In the genomic region with DNA sequence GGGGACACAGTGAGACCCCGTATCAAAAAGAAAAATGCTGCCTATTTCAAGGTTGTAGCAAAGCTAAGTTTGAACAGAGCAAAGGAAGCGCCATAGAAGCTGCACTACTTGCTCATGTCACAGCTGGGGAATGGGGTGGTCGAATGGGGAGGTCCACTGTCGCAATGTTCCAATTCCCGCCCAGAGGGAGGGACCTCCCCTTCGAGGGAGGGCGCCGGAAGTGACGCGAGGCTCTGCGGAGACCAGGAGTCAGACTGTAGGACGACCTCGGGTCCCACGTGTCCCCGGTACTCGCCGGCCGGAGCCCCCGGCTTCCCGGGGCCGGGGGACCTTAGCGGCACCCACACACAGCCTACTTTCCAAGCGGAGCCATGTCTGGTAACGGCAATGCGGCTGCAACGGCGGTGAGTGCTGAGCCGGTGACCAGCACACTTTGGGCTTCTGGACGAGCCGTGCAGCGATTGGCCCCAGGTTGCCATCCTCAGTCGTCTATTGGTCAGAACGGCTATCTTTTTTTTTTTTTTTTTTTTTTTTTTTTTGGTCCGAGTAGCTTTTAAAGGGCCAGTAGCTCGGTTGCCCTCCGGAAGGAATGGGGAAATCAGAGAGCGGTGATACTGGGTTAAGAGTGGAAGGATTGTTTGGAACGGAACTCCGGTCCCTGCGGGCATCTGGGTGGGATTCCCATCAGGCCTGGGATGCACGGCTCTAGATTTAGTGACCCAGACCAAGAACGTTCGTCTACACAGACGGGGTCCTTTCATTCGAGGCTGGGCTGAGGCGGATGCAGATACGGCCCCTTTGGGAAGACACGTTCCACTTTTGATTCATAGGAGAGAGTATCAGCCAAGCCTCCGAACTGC, we compare ENCODE assay signal across 1 cellular context.
TF ChIP-seq lines count a peak whose summit lies in the region.

Gene HMBS (plus strand): TSS at position 219 of the 860 bp plus-strand sequence. CDS start 153 bp downstream, at position 372.

TF ChIP-seq in HepG2, 621 proteins besides CTCF, POLR2A, EP300 and RAD21 (continued from another document):
- TF ChIP-seq PRDM10 (CRISPR knock-in tag; IDR thresholded peaks at IDR 0.05; ENCODE audit: low read depth) (peak; percentile 29; the same call in 1 of the 2 replicates), PHB2 (IDR thresholded peaks at IDR 0.05; ENCODE audit: partially characterized antibody) (no peak), SMAD9 (CRISPR knock-in tag; IDR thresholded peaks at IDR 0.05) (no peak; the same call in 1 of the 2 replicates), ZNF3 (CRISPR knock-in tag; IDR thresholded peaks at IDR 0.05) (no peak), SIX4 (CRISPR knock-in tag; IDR thresholded peaks at IDR 0.05) (no peak), REXO4 (CRISPR knock-in tag; IDR thresholded peaks at IDR 0.05; ENCODE audit: borderline replicate concordance) (no peak), POGK (CRISPR knock-in tag; conservative IDR thresholded peaks at IDR 0.05) (peak; percentile 24; the same call in 1 of the 2 replicates), PHF21A (CRISPR knock-in tag; IDR thresholded peaks at IDR 0.05) (peak; percentile 46; the same call in 1 of the 2 replicates), FOXK2 (IDR thresholded peaks at IDR 0.05) (no peak), ZMYM4 (CRISPR knock-in tag; IDR thresholded peaks at IDR 0.05) (peak; percentile 54), DMAP1 (CRISPR knock-in tag; IDR thresholded peaks at IDR 0.05) (peak; percentile 88), SRSF4 (IDR thresholded peaks at IDR 0.05; ENCODE audit: low read depth, low read length, poor library complexity, severe bottlenecking) (no peak), KMT2A (CRISPR knock-in tag; IDR thresholded peaks at IDR 0.05) (peak; percentile 69), ZNF44 (CRISPR knock-in tag; IDR thresholded peaks at IDR 0.05) (peak; percentile 90; the same call in 1 of the 2 replicates), ZBTB8A (CRISPR knock-in tag; IDR thresholded peaks at IDR 0.05; ENCODE audit: borderline replicate concordance, low read depth) (no peak), STAT6 (CRISPR knock-in tag; IDR thresholded peaks at IDR 0.05; ENCODE audit: borderline replicate concordance) (no peak; the same call in 1 of the 2 replicates), ZNF329 (CRISPR knock-in tag; IDR thresholded peaks at IDR 0.05; ENCODE audit: low read depth) (0 out of 2 replicates have a peak, but pooled peaks have one; percentile 42), HBP1 (CRISPR knock-in tag; IDR thresholded peaks at IDR 0.05; ENCODE audit: low read depth) (peak; percentile 55; the same call in 1 of the 2 replicates), ZNF496 (CRISPR knock-in tag; IDR thresholded peaks at IDR 0.05; ENCODE audit: insufficient replicate concordance) (no peak), ELK4 (CRISPR knock-in tag; IDR thresholded peaks at IDR 0.05; ENCODE audit: borderline replicate concordance) (no peak)
- TF ChIP-seq, protein P1, sequence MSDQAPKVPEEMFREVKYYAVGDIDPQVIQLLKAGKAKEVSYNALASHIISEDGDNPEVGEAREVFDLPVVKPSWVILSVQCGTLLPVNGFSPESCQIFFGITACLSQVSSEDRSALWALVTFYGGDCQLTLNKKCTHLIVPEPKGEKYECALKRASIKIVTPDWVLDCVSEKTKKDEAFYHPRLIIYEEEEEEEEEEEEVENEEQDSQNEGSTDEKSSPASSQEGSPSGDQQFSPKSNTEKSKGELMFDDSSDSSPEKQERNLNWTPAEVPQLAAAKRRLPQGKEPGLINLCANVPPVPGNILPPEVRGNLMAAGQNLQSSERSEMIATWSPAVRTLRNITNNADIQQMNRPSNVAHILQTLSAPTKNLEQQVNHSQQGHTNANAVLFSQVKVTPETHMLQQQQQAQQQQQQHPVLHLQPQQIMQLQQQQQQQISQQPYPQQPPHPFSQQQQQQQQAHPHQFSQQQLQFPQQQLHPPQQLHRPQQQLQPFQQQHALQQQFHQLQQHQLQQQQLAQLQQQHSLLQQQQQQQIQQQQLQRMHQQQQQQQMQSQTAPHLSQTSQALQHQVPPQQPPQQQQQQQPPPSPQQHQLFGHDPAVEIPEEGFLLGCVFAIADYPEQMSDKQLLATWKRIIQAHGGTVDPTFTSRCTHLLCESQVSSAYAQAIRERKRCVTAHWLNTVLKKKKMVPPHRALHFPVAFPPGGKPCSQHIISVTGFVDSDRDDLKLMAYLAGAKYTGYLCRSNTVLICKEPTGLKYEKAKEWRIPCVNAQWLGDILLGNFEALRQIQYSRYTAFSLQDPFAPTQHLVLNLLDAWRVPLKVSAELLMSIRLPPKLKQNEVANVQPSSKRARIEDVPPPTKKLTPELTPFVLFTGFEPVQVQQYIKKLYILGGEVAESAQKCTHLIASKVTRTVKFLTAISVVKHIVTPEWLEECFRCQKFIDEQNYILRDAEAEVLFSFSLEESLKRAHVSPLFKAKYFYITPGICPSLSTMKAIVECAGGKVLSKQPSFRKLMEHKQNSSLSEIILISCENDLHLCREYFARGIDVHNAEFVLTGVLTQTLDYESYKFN (CRISPR knock-in tag; conservative IDR thresholded peaks at IDR 0.05) = peak; percentile 63
